28 cellular contexts compared by ENCODE assay signal in genomic region chr6:106761160-106761559, GRCh38.
"Had no signal": no experiment of that assay in that cellular context is flagged by ENCODE, and none has a peak within 500 bp of the region (broad histone marks: within the 10 kb centered on the region; RNA-seq: fewer than 3 reads in every experiment).

No MANE protein-coding gene starts in this region.

- H3K27me3 ChIP-seq: ascending aorta had no signal

- H3K27ac ChIP-seq: ascending aorta, coronary artery, dorsolateral prefrontal cortex had no signal

- H3K36me3 ChIP-seq: ascending aorta had no signal

- ATAC-seq: activated CD4-positive, alpha-beta T cell treated with anti-CD3 and anti-CD28 coated beads for 36 hours; activated CD8-positive, alpha-beta memory T cell treated with anti-CD3 and anti-CD28 coated beads, Interleukin-2, amount 10 ng/mL, durations not matched to agents 7 days and 5 days; activated CD8-positive, alpha-beta T cell treated with anti-CD3 and anti-CD28 coated beads, Interleukin-2, amount 10 ng/mL, durations not matched to agents 7 days and 5 days; activated naive CD4-positive, alpha-beta T cell treated with anti-CD3 and anti-CD28 coated beads, Interleukin-2, amount 50 U/mL, for 72 hours; activated T-cell treated with anti-CD3 and anti-CD28 coated beads, Interleukin-2, amount 50 U/mL, for 72 hours; esophagus mucosa; T-helper 17 cell had no signal

- H3K4me1 ChIP-seq: ascending aorta had no signal

- H3K4me3 ChIP-seq: ascending aorta, coronary artery, dorsolateral prefrontal cortex had no signal

- H3K9me3 ChIP-seq: ascending aorta had no signal

- DNase-seq: activated CD4-positive, alpha-beta memory T cell treated with anti-CD3 and anti-CD28 coated beads for 36 hours; activated CD4-positive, alpha-beta T cell treated with anti-CD3 and anti-CD28 coated beads for 36 hours; activated CD4-positive, alpha-beta T cell treated with anti-CD3 and anti-CD28 coated beads, Interleukin-2, amount 10 ng/mL, durations not matched to agents 24 days and 14 days; activated CD4-positive, CD25-positive, alpha-beta regulatory T cell; activated CD4-positive, CD25-positive, alpha-beta regulatory T cell treated with anti-CD3 and anti-CD28 coated beads, Interleukin-2, amount 50 U/mL, for 72 hours; activated CD8-positive, alpha-beta memory T cell treated with anti-CD3 and anti-CD28 coated beads, Interleukin-2, amount 10 ng/mL, durations not matched to agents 7 days and 5 days; activated CD8-positive, alpha-beta memory T cell treated with anti-CD3 and anti-CD28 coated beads, Interleukin-2, amount 50 U/mL, for 4 hours; activated CD8-positive, alpha-beta T cell treated with anti-CD3 and anti-CD28 coated beads, Interleukin-2, amount 10 ng/mL, durations not matched to agents 7 days and 5 days; activated gamma-delta T cell; activated naive CD4-positive, alpha-beta T cell; activated naive CD4-positive, alpha-beta T cell treated with anti-CD3 and anti-CD28 coated beads, Interleukin-2, amount 10 ng/mL, durations not matched to agents 7 days and 5 days; activated naive CD8-positive, alpha-beta T cell treated with anti-CD3 and anti-CD28 coated beads, Interleukin-2, amount 10 ng/mL, durations not matched to agents 7 days and 5 days; activated T-cell treated with anti-CD3 and anti-CD28 coated beads, Interleukin-2, amount 50 U/mL, for 1 hour; activated T-cell treated with anti-CD3 and anti-CD28 coated beads, Interleukin-2, amount 50 U/mL, for 72 hours; dorsolateral prefrontal cortex; effector memory CD4-positive, alpha-beta T cell; endodermal cell; foreskin fibroblast; head of caudate nucleus; T-helper 1 cell; T-helper 17 cell; T1000 had no signal

- FAIRE-seq: bronchial epithelial cell, frontal cortex had no signal
